In the genomic region with DNA sequence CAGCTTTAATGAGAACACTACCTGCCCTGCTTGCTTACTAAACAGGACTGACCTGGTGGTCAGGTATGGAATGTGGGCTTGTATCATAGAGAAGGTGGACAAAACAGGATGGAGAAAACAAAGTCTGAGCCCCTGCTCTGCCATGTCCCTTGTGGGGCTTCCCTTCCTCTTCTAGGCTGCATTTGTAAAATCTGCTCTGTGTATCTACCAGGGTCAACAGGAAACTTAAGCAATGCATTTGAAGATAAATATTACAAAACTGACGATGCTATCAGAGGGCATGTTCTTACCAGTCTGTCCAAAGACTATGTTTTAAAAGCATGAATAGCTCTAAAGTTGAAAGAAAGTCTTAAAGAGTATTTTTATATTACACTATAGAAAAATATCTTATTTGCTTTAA, we compare ENCODE assay signal across 25 cellular contexts.
DNase-seq lines count a peak whose midpoint lies in the region; ATAC-seq and TF ChIP-seq lines count a peak whose summit lies in the region.
"Had no signal": no experiment of that assay in that cellular context is flagged by ENCODE, and none has a peak within 500 bp of the region (broad histone marks: within the 10 kb centered on the region; RNA-seq: fewer than 3 reads in every experiment).

No MANE protein-coding gene starts in this region.

- H3K36me3 ChIP-seq in PC-9 (ENCODE audit: low read depth) (no peaks in the 10 kb centered on the region), hepatocyte (replicated peaks; ENCODE audit: insufficient read depth, low read depth) (no peaks in the 10 kb centered on the region), parathyroid adenoma (ENCODE audit: control insufficient read depth, insufficient read depth, low read length) (no peaks in the 10 kb centered on the region), aorta (ENCODE audit: control insufficient read depth in 1 of 2, insufficient read depth in 2 of 2, low read length in 1 of 2) (no peaks in the 10 kb centered on the region)
- H3K36me3 ChIP-seq: HAP-1 had no signal

- no peak for ATAC-seq in aorta (ENCODE audit: low FRiP score)
- ATAC-seq: body of pancreas; GM12878; left colon; naive thymus-derived CD8-positive, alpha-beta T cell had no signal

- WGBS in hepatocyte (ENCODE audit: low lambda C conversion rate, missing lambda C conversion rate), result 48% methylated on average over 1 of the region's 1 CpG
- 88 to 89% methylated on average over 1 of the region's 1 CpG for WGBS in aorta, 2 donors

- peak overlapping the region; percentile 31 for H3K27ac ChIP-seq in PC-9
- peak overlapping the region; percentile 24 for H3K27ac ChIP-seq in hepatocyte
- H3K27ac ChIP-seq in parathyroid adenoma, result peak overlapping the region; percentile 62
- no peak overlapping the region for H3K27ac ChIP-seq in aorta (ENCODE audit: low read depth in 1 of 2, low read length in 2 of 2)
- H3K27ac ChIP-seq: body of pancreas had no signal

- no peaks in the 10 kb centered on the region for H3K27me3 Mint-ChIP-seq in MCF 10A (ENCODE audit: insufficient read depth, unreplicated experiment)
- H3K27me3 Mint-ChIP-seq: activated CD4-positive, alpha-beta memory T cell treated with anti-CD3 and anti-CD28 coated beads for 36 hours had no signal

- H3F3A ChIP-seq in PC-9 (ENCODE audit: insufficient read depth, low read depth), result no peaks in the 10 kb centered on the region

- no peak overlapping the region for H3K27ac Mint-ChIP-seq in MCF 10A (ENCODE audit: low read depth, unreplicated experiment)
- H3K27ac Mint-ChIP-seq: activated CD4-positive, alpha-beta memory T cell treated with anti-CD3 and anti-CD28 coated beads for 36 hours had no signal

- H3K4me3 ChIP-seq in PC-9 (no peak overlapping the region), hepatocyte (no peak overlapping the region), parathyroid adenoma (ENCODE audit: low read depth, low read length) (no peak overlapping the region), aorta (ENCODE audit: low read length in 2 of 2) (no peak overlapping the region)
- H3K4me3 ChIP-seq: body of pancreas, GM12878, HAP-1 had no signal

- DNase-seq in PC-9 (peak in 1 of 2 experiments; percentile 46), MCF 10A (ENCODE audit: unreplicated experiment) (peak; percentile 13), hepatocyte (ENCODE audit: low spot score) (no peak), H4 (ENCODE audit: low spot score) (no peak), NK-92 (lab: John Stamatoyannopoulos, UW; ENCODE audit: unreplicated experiment) (no peak), mesenteric fat pad (ENCODE audit: low spot score) (no peak), aorta (no peak)
- DNase-seq: activated CD4-positive, alpha-beta memory T cell treated with anti-CD3 and anti-CD28 coated beads for 36 hours; activated CD4-positive, alpha-beta T cell treated with anti-CD3 and anti-CD28 coated beads for 1 hour; activated CD8-positive, alpha-beta memory T cell treated with anti-CD3 and anti-CD28 coated beads, Interleukin-2, amount 50 U/mL, for 4 hours; activated naive CD4-positive, alpha-beta T cell treated with Interleukin-2 at 50 U/mL for 16 hours; body of pancreas; cerebellar nuclear complex; left colon; naive thymus-derived CD8-positive, alpha-beta T cell; NCI-H1048; NCI-H1694 treated with DMSO at 0.1 percent for 48 hours; RPMI8226; SK-N-SH; stimulated activated CD4-positive, alpha-beta T cell treated with anti-CD3 and anti-CD28 coated beads, Interleukin-15, amount 100 ng/mL, for 24 hours; stimulated activated CD4-positive, alpha-beta T cell treated with anti-CD3 and anti-CD28 coated beads, Interleukin-4, amount 100 ng/mL, for 4 hours; T-helper 2 cell had no signal

- H3K4me1 ChIP-seq in PC-9 (replicated peaks; ENCODE audit: insufficient read depth), result peaks cover 30% of the 10 kb centered on the region
- peaks cover 42% of the 10 kb centered on the region for H3K4me1 ChIP-seq in hepatocyte (ENCODE audit: insufficient read depth)
- H3K4me1 ChIP-seq in parathyroid adenoma, result peaks cover 53% of the 10 kb centered on the region
- H3K4me1 ChIP-seq in aorta (ENCODE audit: control insufficient read depth in 1 of 2, insufficient read depth in 2 of 2, low read length in 2 of 2), result no peaks in the 10 kb centered on the region
- H3K4me1 ChIP-seq: body of pancreas had no signal

- no peak overlapping the region for H3K9ac ChIP-seq in parathyroid adenoma
- H3K9ac ChIP-seq: SK-N-SH had no signal

- no peaks in the 10 kb centered on the region for H3K36me3 Mint-ChIP-seq in MCF 10A (ENCODE audit: insufficient read depth, unreplicated experiment)
- H3K36me3 Mint-ChIP-seq: activated CD4-positive, alpha-beta memory T cell treated with anti-CD3 and anti-CD28 coated beads for 36 hours; naive thymus-derived CD8-positive, alpha-beta T cell had no signal

- BruUV-seq in PC-9 (replicated peaks; lab: Mats Ljungman, UMichigan) (no TSS peak), MCF 10A (replicated peaks; lab: Mats Ljungman, UMichigan) (no TSS peak)

- CTCF ChIA-PET in PC-9 (lab: Charles Lee), result no interaction called here
- CTCF ChIA-PET in MCF 10A (lab: Yijun Ruan, JAX), result interaction anchor here (0.5 to 2.6 kb wide), 12 partner anchors 14 to 1200 kb away, joined by 3 to 10 read pairs (median 3); no protein-coding TSS in a partner anchor

- H4K20me1 ChIP-seq in PC-9 (ENCODE audit: insufficient read depth) (no peaks in the 10 kb centered on the region), hepatocyte (ENCODE audit: insufficient read depth, poor library complexity, severe bottlenecking) (no peaks in the 10 kb centered on the region)

- H3K9me3 ChIP-seq in PC-9 (ENCODE audit: insufficient read depth, low read depth) (no peaks in the 10 kb centered on the region), hepatocyte (ENCODE audit: low read depth) (no peaks in the 10 kb centered on the region), parathyroid adenoma (ENCODE audit: control insufficient read depth, low read length) (no peaks in the 10 kb centered on the region), aorta (ENCODE audit: control insufficient read depth, low read length) (no peaks in the 10 kb centered on the region)
- H3K9me3 ChIP-seq: body of pancreas, HAP-1, SK-N-SH had no signal

- H3K9me3 Mint-ChIP-seq in MCF 10A (ENCODE audit: unreplicated experiment), result no peaks in the 10 kb centered on the region
- H3K9me3 Mint-ChIP-seq: activated CD4-positive, alpha-beta memory T cell treated with anti-CD3 and anti-CD28 coated beads for 36 hours; naive thymus-derived CD8-positive, alpha-beta T cell had no signal

- TF ChIP-seq CTCF in PC-9 (conservative IDR thresholded peaks at IDR 0.05), result no peak
- TF ChIP-seq CTCF in MCF 10A (IDR thresholded peaks at IDR 0.05; ENCODE audit: unreplicated experiment), result no peak
- no peak for TF ChIP-seq CTCF in hepatocyte (IDR thresholded peaks at IDR 0.05; ENCODE audit: poor library complexity)
- no peak for TF ChIP-seq CTCF in parathyroid adenoma (IDR thresholded peaks at IDR 0.05)

- no peak overlapping the region for H2AFZ ChIP-seq in PC-9
- H2AFZ ChIP-seq in hepatocyte, result no peak overlapping the region
- H2AFZ ChIP-seq in parathyroid adenoma, result no peak overlapping the region

- H3K4me2 ChIP-seq in PC-9 (peak overlapping the region; percentile 17), hepatocyte (peak overlapping the region; percentile 43), parathyroid adenoma (ENCODE audit: low read length) (peak overlapping the region; percentile 40)
- H3K4me2 ChIP-seq: SK-N-SH had no signal

- POLR2A ChIA-PET in PC-9 (lab: Charles Lee; ENCODE audit: unreplicated experiment), result interaction anchor here (0.5 kb wide), 1 partner anchor 70 kb away, joined by 7 read pairs; no protein-coding TSS in a partner anchor
- POLR2A ChIA-PET in MCF 10A (lab: Yijun Ruan, JAX), result interaction anchor here (0.6 to 6.2 kb wide), 15 partner anchors 16 to 158 kb away, joined by 3 to 48 read pairs (median 11); no protein-coding TSS in a partner anchor

- intact Hi-C loops in PC-9 (cut with micrococcal nuclease; ENCODE audit: unreplicated experiment), result no loop called here
- intact Hi-C loops in MCF 10A (cut with micrococcal nuclease), result no loop called here
- intact Hi-C loops in aorta (cut with DNase I), result no loop called here

- peaks cover 38% of the 10 kb centered on the region for H3K4me1 Mint-ChIP-seq in MCF 10A (ENCODE audit: insufficient read depth, unreplicated experiment)

- no peaks in the 10 kb centered on the region for H3K9me2 ChIP-seq in PC-9 (ENCODE audit: insufficient read depth)
- no peaks in the 10 kb centered on the region for H3K9me2 ChIP-seq in hepatocyte (replicated peaks; ENCODE audit: insufficient read depth)
- H3K9me2 ChIP-seq: SK-N-SH had no signal

- H3K79me2 ChIP-seq in PC-9 (ENCODE audit: low read depth) (no peaks in the 10 kb centered on the region), hepatocyte (peaks cover 52% of the 10 kb centered on the region), parathyroid adenoma (peaks cover 72% of the 10 kb centered on the region)

- H3K4me3 Mint-ChIP-seq in MCF 10A (ENCODE audit: unreplicated experiment), result no peak overlapping the region
- H3K4me3 Mint-ChIP-seq: activated CD4-positive, alpha-beta memory T cell treated with anti-CD3 and anti-CD28 coated beads for 36 hours; naive thymus-derived CD8-positive, alpha-beta T cell had no signal

- no peaks in the 10 kb centered on the region for H3K27me3 ChIP-seq in PC-9 (ENCODE audit: insufficient read depth, low read depth)
- H3K27me3 ChIP-seq in hepatocyte, result no peaks in the 10 kb centered on the region
- no peaks in the 10 kb centered on the region for H3K27me3 ChIP-seq in parathyroid adenoma (ENCODE audit: control insufficient read depth, insufficient read depth, low read length)
- no peaks in the 10 kb centered on the region for H3K27me3 ChIP-seq in aorta (ENCODE audit: control insufficient read depth in 1 of 2, insufficient read depth in 2 of 2, low read length in 1 of 2)
- H3K27me3 ChIP-seq: body of pancreas had no signal

Comparison
In these comparisons a context has a peak if more than half of its experiments do, and no peak if none do; other contexts are left out.
1. H3K27ac ChIP-seq: peak in PC-9 (single experiment), hepatocyte (single experiment) and parathyroid adenoma (single experiment); none in aorta (0 of 2).
2. Peak in every context shown above with its lines, with median percentiles within 50 percentile points of each other: H3K4me2 ChIP-seq.